ENCODE assay signal across 1 cellular context in the genomic region with DNA sequence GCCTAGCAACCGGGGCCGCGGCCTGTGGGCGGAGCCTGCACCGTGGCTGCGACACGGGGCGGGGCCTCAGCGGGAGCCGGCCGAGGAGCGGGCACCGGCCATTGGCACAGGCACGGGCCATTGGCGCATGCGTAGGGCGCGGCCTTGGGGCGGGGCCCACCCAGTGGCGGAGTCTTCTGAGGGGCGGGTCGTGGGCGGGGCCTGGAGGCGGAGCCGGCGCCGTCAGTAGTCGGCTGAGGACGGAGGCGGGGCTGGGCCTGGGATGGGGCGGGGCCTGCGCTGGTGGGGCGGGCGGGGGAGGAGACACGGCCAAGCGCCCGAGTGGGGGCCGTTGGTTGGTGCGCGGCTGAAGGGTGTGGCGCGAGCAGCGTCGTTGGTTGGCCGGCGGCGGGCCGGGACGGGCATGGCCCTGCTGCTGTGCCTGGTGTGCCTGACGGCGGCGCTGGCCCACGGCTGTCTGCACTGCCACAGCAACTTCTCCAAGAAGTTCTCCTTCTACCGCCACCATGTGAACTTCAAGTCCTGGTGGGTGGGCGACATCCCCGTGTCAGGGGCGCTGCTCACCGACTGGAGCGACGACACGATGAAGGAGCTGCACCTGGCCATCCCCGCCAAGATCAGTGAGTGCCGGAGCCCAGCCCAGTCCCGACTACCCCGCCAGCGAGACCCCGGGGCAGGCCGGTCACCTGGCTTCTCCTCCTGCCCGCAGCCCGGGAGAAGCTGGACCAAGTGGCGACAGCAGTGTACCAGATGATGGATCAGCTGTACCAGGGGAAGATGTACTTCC.
TF ChIP-seq lines count a peak whose summit lies in the region.

A gene with protein sequence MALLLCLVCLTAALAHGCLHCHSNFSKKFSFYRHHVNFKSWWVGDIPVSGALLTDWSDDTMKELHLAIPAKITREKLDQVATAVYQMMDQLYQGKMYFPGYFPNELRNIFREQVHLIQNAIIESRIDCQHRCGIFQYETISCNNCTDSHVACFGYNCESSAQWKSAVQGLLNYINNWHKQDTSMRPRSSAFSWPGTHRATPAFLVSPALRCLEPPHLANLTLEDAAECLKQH (plus strand): TSS at position 373 of the 787 bp plus-strand sequence. CDS start 31 bp downstream, at position 404.

TF ChIP-seq in HepG2, 621 proteins besides CTCF, POLR2A, EP300 and RAD21 (continued from another document):
- TF ChIP-seq, protein P1, sequence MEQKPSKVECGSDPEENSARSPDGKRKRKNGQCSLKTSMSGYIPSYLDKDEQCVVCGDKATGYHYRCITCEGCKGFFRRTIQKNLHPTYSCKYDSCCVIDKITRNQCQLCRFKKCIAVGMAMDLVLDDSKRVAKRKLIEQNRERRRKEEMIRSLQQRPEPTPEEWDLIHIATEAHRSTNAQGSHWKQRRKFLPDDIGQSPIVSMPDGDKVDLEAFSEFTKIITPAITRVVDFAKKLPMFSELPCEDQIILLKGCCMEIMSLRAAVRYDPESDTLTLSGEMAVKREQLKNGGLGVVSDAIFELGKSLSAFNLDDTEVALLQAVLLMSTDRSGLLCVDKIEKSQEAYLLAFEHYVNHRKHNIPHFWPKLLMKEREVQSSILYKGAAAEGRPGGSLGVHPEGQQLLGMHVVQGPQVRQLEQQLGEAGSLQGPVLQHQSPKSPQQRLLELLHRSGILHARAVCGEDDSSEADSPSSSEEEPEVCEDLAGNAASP (CRISPR knock-in tag; IDR thresholded peaks at IDR 0.05; ENCODE audit: borderline replicate concordance), result no peak
- TF ChIP-seq ZNF274 (CRISPR knock-in tag; IDR thresholded peaks at IDR 0.05), result no peak
- TF ChIP-seq ZNF468 (CRISPR knock-in tag; IDR thresholded peaks at IDR 0.05), result no peak
- no peak for TF ChIP-seq HMG20A (CRISPR knock-in tag; IDR thresholded peaks at IDR 0.05; ENCODE audit: borderline replicate concordance)
- TF ChIP-seq, protein P2, sequence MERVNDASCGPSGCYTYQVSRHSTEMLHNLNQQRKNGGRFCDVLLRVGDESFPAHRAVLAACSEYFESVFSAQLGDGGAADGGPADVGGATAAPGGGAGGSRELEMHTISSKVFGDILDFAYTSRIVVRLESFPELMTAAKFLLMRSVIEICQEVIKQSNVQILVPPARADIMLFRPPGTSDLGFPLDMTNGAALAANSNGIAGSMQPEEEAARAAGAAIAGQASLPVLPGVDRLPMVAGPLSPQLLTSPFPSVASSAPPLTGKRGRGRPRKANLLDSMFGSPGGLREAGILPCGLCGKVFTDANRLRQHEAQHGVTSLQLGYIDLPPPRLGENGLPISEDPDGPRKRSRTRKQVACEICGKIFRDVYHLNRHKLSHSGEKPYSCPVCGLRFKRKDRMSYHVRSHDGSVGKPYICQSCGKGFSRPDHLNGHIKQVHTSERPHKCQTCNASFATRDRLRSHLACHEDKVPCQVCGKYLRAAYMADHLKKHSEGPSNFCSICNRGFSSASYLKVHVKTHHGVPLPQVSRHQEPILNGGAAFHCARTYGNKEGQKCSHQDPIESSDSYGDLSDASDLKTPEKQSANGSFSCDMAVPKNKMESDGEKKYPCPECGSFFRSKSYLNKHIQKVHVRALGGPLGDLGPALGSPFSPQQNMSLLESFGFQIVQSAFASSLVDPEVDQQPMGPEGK (CRISPR knock-in tag; IDR thresholded peaks at IDR 0.05), result peak; percentile 16; the same call in 1 of the 2 replicates
- TF ChIP-seq, protein P3, sequence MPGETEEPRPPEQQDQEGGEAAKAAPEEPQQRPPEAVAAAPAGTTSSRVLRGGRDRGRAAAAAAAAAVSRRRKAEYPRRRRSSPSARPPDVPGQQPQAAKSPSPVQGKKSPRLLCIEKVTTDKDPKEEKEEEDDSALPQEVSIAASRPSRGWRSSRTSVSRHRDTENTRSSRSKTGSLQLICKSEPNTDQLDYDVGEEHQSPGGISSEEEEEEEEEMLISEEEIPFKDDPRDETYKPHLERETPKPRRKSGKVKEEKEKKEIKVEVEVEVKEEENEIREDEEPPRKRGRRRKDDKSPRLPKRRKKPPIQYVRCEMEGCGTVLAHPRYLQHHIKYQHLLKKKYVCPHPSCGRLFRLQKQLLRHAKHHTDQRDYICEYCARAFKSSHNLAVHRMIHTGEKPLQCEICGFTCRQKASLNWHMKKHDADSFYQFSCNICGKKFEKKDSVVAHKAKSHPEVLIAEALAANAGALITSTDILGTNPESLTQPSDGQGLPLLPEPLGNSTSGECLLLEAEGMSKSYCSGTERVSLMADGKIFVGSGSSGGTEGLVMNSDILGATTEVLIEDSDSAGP (CRISPR knock-in tag; IDR thresholded peaks at IDR 0.05; ENCODE audit: borderline replicate concordance), result 0 out of 2 replicates have a peak, but pooled peaks have one; percentile 96
- TF ChIP-seq FOSL2 (CRISPR knock-in tag; IDR thresholded peaks at IDR 0.05), result 0 out of 2 replicates have a peak, but pooled peaks have one; percentile 3
- no peak for TF ChIP-seq SIX1 (CRISPR knock-in tag; IDR thresholded peaks at IDR 0.05; ENCODE audit: borderline replicate concordance)
- no peak for TF ChIP-seq HNRNPUL1 (IDR thresholded peaks at IDR 0.05; ENCODE audit: low read depth, low read length)
- TF ChIP-seq DR1 (CRISPR knock-in tag; IDR thresholded peaks at IDR 0.05), result peak; percentile 82; the same call in 1 of the 2 replicates
- TF ChIP-seq, protein P4, sequence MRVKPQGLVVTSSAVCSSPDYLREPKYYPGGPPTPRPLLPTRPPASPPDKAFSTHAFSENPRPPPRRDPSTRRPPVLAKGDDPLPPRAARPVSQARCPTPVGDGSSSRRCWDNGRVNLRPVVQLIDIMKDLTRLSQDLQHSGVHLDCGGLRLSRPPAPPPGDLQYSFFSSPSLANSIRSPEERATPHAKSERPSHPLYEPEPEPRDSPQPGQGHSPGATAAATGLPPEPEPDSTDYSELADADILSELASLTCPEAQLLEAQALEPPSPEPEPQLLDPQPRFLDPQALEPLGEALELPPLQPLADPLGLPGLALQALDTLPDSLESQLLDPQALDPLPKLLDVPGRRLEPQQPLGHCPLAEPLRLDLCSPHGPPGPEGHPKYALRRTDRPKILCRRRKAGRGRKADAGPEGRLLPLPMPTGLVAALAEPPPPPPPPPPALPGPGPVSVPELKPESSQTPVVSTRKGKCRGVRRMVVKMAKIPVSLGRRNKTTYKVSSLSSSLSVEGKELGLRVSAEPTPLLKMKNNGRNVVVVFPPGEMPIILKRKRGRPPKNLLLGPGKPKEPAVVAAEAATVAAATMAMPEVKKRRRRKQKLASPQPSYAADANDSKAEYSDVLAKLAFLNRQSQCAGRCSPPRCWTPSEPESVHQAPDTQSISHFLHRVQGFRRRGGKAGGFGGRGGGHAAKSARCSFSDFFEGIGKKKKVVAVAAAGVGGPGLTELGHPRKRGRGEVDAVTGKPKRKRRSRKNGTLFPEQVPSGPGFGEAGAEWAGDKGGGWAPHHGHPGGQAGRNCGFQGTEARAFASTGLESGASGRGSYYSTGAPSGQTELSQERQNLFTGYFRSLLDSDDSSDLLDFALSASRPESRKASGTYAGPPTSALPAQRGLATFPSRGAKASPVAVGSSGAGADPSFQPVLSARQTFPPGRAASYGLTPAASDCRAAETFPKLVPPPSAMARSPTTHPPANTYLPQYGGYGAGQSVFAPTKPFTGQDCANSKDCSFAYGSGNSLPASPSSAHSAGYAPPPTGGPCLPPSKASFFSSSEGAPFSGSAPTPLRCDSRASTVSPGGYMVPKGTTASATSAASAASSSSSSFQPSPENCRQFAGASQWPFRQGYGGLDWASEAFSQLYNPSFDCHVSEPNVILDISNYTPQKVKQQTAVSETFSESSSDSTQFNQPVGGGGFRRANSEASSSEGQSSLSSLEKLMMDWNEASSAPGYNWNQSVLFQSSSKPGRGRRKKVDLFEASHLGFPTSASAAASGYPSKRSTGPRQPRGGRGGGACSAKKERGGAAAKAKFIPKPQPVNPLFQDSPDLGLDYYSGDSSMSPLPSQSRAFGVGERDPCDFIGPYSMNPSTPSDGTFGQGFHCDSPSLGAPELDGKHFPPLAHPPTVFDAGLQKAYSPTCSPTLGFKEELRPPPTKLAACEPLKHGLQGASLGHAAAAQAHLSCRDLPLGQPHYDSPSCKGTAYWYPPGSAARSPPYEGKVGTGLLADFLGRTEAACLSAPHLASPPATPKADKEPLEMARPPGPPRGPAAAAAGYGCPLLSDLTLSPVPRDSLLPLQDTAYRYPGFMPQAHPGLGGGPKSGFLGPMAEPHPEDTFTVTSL (CRISPR knock-in tag; IDR thresholded peaks at IDR 0.05; ENCODE audit: borderline replicate concordance), result no peak
- no peak for TF ChIP-seq FOXO1 (CRISPR knock-in tag; IDR thresholded peaks at IDR 0.05)
- no peak for TF ChIP-seq MYC (CRISPR knock-in tag; IDR thresholded peaks at IDR 0.05; ENCODE audit: borderline replicate concordance)
- TF ChIP-seq, protein P5, sequence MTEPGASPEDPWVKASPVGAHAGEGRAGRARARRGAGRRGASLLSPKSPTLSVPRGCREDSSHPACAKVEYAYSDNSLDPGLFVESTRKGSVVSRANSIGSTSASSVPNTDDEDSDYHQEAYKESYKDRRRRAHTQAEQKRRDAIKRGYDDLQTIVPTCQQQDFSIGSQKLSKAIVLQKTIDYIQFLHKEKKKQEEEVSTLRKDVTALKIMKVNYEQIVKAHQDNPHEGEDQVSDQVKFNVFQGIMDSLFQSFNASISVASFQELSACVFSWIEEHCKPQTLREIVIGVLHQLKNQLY (CRISPR knock-in tag; IDR thresholded peaks at IDR 0.05), result no peak
- TF ChIP-seq, protein P6, sequence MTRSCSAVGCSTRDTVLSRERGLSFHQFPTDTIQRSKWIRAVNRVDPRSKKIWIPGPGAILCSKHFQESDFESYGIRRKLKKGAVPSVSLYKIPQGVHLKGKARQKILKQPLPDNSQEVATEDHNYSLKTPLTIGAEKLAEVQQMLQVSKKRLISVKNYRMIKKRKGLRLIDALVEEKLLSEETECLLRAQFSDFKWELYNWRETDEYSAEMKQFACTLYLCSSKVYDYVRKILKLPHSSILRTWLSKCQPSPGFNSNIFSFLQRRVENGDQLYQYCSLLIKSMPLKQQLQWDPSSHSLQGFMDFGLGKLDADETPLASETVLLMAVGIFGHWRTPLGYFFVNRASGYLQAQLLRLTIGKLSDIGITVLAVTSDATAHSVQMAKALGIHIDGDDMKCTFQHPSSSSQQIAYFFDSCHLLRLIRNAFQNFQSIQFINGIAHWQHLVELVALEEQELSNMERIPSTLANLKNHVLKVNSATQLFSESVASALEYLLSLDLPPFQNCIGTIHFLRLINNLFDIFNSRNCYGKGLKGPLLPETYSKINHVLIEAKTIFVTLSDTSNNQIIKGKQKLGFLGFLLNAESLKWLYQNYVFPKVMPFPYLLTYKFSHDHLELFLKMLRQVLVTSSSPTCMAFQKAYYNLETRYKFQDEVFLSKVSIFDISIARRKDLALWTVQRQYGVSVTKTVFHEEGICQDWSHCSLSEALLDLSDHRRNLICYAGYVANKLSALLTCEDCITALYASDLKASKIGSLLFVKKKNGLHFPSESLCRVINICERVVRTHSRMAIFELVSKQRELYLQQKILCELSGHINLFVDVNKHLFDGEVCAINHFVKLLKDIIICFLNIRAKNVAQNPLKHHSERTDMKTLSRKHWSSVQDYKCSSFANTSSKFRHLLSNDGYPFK (CRISPR knock-in tag; IDR thresholded peaks at IDR 0.05; ENCODE audit: borderline replicate concordance), result 0 out of 2 replicates have a peak, but pooled peaks have one; percentile 13
- TF ChIP-seq ZNF768 (CRISPR knock-in tag; IDR thresholded peaks at IDR 0.05), result peak; percentile 45; the same call in 1 of the 2 replicates
- peak; percentile 32 for TF ChIP-seq HNRNPLL (IDR thresholded peaks at IDR 0.05; ENCODE audit: low read depth, low read length, poor library complexity, severe bottlenecking)
- TF ChIP-seq ZNF720 (CRISPR knock-in tag; IDR thresholded peaks at IDR 0.05), result no peak
- 0 out of 2 replicates have a peak, but pooled peaks have one; percentile 65 for TF ChIP-seq ARNTL (CRISPR knock-in tag; IDR thresholded peaks at IDR 0.05)
- no peak for TF ChIP-seq PHF8 (CRISPR knock-in tag; IDR thresholded peaks at IDR 0.05)
- TF ChIP-seq ZNF839 (CRISPR knock-in tag; IDR thresholded peaks at IDR 0.05; ENCODE audit: borderline replicate concordance), result no peak
- no peak for TF ChIP-seq U2AF1 (optimal IDR thresholded peaks at IDR 0.05; ENCODE audit: low read depth, low read length)
- TF ChIP-seq TARDBP (CRISPR knock-in tag; IDR thresholded peaks at IDR 0.05), result no peak
- TF ChIP-seq TEAD3 (CRISPR knock-in tag; optimal IDR thresholded peaks at IDR 0.05; ENCODE audit: borderline replicate concordance), result no peak
